In genomic region chr5:19771174-19771835, GRCh38 we compare ENCODE assay signal across 1 cellular context.
TF ChIP-seq lines count a peak whose summit lies in the region.

No MANE protein-coding gene starts in this region.

TF ChIP-seq in GM23338, 12 proteins besides CTCF, POLR2A, EP300 and RAD21 (continued from another document):
- TF ChIP-seq REST (IDR thresholded peaks at IDR 0.05; ENCODE audit: unreplicated experiment) (no peak), ZNF462 (CRISPR knock-in tag; IDR thresholded peaks at IDR 0.05) (no peak), EZH2 (IDR thresholded peaks at IDR 0.05; ENCODE audit: low read depth, unreplicated experiment) (no peak), CREB1 (CRISPR knock-in tag; IDR thresholded peaks at IDR 0.05; ENCODE audit: low read depth) (no peak), POLR2AphosphoS5 (IDR thresholded peaks at IDR 0.05; ENCODE audit: low read depth) (no peak), ZNF114 (CRISPR knock-in tag; IDR thresholded peaks at IDR 0.05) (no peak), EZH2phosphoT487 (IDR thresholded peaks at IDR 0.05; ENCODE audit: unreplicated experiment) (no peak), STAT1 (IDR thresholded peaks at IDR 0.05; ENCODE audit: unreplicated experiment) (no peak)
- TF ChIP-seq, protein P1, sequence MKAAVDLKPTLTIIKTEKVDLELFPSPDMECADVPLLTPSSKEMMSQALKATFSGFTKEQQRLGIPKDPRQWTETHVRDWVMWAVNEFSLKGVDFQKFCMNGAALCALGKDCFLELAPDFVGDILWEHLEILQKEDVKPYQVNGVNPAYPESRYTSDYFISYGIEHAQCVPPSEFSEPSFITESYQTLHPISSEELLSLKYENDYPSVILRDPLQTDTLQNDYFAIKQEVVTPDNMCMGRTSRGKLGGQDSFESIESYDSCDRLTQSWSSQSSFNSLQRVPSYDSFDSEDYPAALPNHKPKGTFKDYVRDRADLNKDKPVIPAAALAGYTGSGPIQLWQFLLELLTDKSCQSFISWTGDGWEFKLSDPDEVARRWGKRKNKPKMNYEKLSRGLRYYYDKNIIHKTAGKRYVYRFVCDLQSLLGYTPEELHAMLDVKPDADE (IDR thresholded peaks at IDR 0.05) = no peak
TF ChIP-seq in GM23338: peak in this region for 0.
